Comparison of ENCODE assay signal across 15 cellular contexts in genomic region chr20:14148042-14148441, GRCh38.
"Had no signal": no experiment of that assay in that cellular context is flagged by ENCODE, and none has a peak within 500 bp of the region (broad histone marks: within the 10 kb centered on the region; RNA-seq: fewer than 3 reads in every experiment).

No MANE protein-coding gene starts in this region.

- H3K4me3 ChIP-seq: cardiac muscle cell, esophagus squamous epithelium, left lung, spleen, testis had no signal

- DNase-seq: activated CD4-positive, alpha-beta T cell treated with anti-CD3 and anti-CD28 coated beads for 36 hours; activated CD4-positive, alpha-beta T cell treated with anti-CD3 and anti-CD28 coated beads, Interleukin-2, amount 50 U/mL, for 48 hours; activated naive CD8-positive, alpha-beta T cell treated with anti-CD3 and anti-CD28 coated beads, Interleukin-2, amount 10 ng/mL, durations not matched to agents 7 days and 5 days; anterior cingulate cortex; dermis blood vessel endothelial cell; effector memory CD8-positive, alpha-beta T cell; esophagus squamous epithelium; head of caudate nucleus; left lung; midbrain; nucleus accumbens; spleen; stimulated activated CD4-positive, alpha-beta T cell treated with anti-CD3 and anti-CD28 coated beads, Interleukin-4, amount 100 ng/mL, for 4 hours; testis had no signal
